In the genomic region with DNA sequence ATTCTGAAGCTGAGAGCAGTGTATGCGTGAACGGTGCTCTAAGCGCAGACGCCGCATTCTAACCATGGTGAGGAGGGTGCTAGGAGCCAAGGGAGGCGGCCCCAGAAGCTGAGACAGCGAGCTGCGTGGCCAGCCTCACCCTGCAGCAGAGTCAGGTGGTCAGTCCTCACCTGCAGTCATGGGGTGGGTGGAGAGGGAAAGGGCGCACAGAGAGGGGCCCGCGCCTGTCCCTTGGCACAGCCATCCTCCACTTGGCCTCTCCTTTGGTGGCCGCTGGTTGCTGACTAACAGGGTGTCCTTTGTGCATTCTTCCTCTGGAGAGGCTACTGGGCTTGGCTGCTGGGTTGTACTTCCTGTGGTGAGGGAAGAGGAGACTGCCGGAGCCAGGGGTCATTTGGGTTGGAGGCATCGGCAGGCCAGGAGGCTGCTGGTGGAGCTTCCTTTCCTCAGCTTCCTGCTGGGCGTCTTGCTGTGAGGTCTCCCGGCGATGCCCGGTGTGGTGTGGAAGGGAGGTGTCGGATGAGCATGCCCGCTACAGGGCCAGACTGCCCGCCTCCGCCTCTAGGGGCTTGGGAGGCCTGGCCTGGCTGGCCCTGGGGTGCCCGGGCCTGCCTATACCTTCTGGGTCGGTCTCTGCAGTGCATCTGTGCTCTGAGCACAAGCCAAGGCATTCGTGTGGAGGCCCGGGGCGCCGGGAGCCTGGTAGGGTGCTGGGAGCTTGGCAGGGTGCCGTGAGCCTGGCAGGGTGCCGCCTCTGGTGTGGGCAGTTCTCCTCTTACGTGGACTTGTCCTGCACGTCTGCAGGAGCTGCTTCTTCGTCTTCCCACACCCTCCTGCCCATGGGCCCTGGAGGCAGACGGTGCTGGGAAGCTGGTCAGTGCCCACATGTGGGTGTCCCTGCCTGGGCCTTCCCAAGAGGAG, we compare ENCODE assay signal across 13 cellular contexts. TPM values are rescaled to one million over a fixed set of nuclear protein-coding genes. Genes with fewer than 3 reads are reported as not detected.
DNase-seq lines count a peak whose midpoint lies in the region; ATAC-seq and TF ChIP-seq lines count a peak whose summit lies in the region.
"Had no signal": no experiment of that assay in that cellular context is flagged by ENCODE, and none has a peak within 500 bp of the region (broad histone marks: within the 10 kb centered on the region; RNA-seq: fewer than 3 reads in every experiment).

No MANE protein-coding gene starts in this region.

- H3K27me3 Mint-ChIP-seq in GM23338 (ENCODE audit: insufficient read depth, low read depth, poor library complexity): peaks cover 17% of the 10 kb centered on the region
- no peaks in the 10 kb centered on the region for H3K27me3 Mint-ChIP-seq in activated CD8-positive, alpha-beta T cell treated with anti-CD3 and anti-CD28 coated beads, Interleukin-2, amount 10 ng/mL, durations not matched to agents 7 days and 5 days (ENCODE audit: low read depth)
- H3K27me3 Mint-ChIP-seq: memory B cell had no signal

- H3K4me1 Mint-ChIP-seq in GM23338: peaks cover 10% of the 10 kb centered on the region
- H3K4me1 Mint-ChIP-seq in activated CD8-positive, alpha-beta T cell treated with anti-CD3 and anti-CD28 coated beads, Interleukin-2, amount 10 ng/mL, durations not matched to agents 7 days and 5 days (ENCODE audit: low read depth): peaks cover 30% of the 10 kb centered on the region

- H4K20me1 ChIP-seq in GM23338 (replicated peaks; ENCODE audit: insufficient read depth): peaks cover 14% of the 10 kb centered on the region; the same call in 1 of the 2 replicates

- no peaks in the 10 kb centered on the region for H3K36me3 ChIP-seq in GM23338 (ENCODE audit: insufficient read depth)
- H3K36me3 ChIP-seq in psoas muscle (ENCODE audit: insufficient read depth in 1 of 2, low read depth in 1 of 2): peaks cover 0 to 27% of the 10 kb centered on the region in 2 donors
- H3K36me3 ChIP-seq: uterus had no signal

- 44 to 67% (median 46%) methylated on average over 30 to 34 of the region's 34 CpGs for whole genome bisulfite sequencing in psoas muscle, 3 donors

- no peak overlapping the region for H3K4me3 Mint-ChIP-seq in GM23338
- no peak overlapping the region for H3K4me3 Mint-ChIP-seq in activated CD8-positive, alpha-beta T cell treated with anti-CD3 and anti-CD28 coated beads, Interleukin-2, amount 10 ng/mL, durations not matched to agents 7 days and 5 days
- H3K4me3 Mint-ChIP-seq: memory B cell had no signal

- H3K36me3 Mint-ChIP-seq in GM23338 (ENCODE audit: low read depth): peaks cover 27% of the 10 kb centered on the region
- peaks cover 64% of the 10 kb centered on the region for H3K36me3 Mint-ChIP-seq in activated CD8-positive, alpha-beta T cell treated with anti-CD3 and anti-CD28 coated beads, Interleukin-2, amount 10 ng/mL, durations not matched to agents 7 days and 5 days (ENCODE audit: low read depth)

- no peak overlapping the region for H3K27ac Mint-ChIP-seq in GM23338
- no peak overlapping the region for H3K27ac Mint-ChIP-seq in activated CD8-positive, alpha-beta T cell treated with anti-CD3 and anti-CD28 coated beads, Interleukin-2, amount 10 ng/mL, durations not matched to agents 7 days and 5 days
- H3K27ac Mint-ChIP-seq: memory B cell had no signal

- H3F3A ChIP-seq in GM23338 (replicated peaks; ENCODE audit: low read depth): peaks cover 3% of the 10 kb centered on the region; the same call in 1 of the 2 replicates

- H3K9me3 ChIP-seq in psoas muscle: no peaks in the 10 kb centered on the region
- H3K9me3 ChIP-seq: esophagus muscularis mucosa, uterus had no signal

- ATAC-seq in GM23338: peak; percentile 51
- ATAC-seq in activated CD8-positive, alpha-beta T cell treated with anti-CD3 and anti-CD28 coated beads, Interleukin-2, amount 10 ng/mL, durations not matched to agents 7 days and 5 days: peak; percentile 23
- ATAC-seq in psoas muscle: peak; percentile 51 to 77 (median 66)

- no peak for DNase-seq in GM23338 (ENCODE audit: low spot score)
- no peak for DNase-seq in activated CD8-positive, alpha-beta T cell treated with anti-CD3 and anti-CD28 coated beads, Interleukin-2, amount 10 ng/mL, durations not matched to agents 7 days and 5 days
- peak in 30 of 42 donors; percentile 22 to 82 (median 60) for DNase-seq in head of caudate nucleus
- peak in 1 of 2 donors; percentile 72 for DNase-seq in psoas muscle
- no peak for DNase-seq in glomerular visceral epithelial cell (ENCODE audit: extremely low spot score)
- no peak for DNase-seq in SIG-M5 (lab: John Stamatoyannopoulos, UW)
- DNase-seq in stimulated activated CD4-positive, alpha-beta T cell treated with anti-CD3 and anti-CD28 coated beads, Interleukin-1b, Interleukin-23, amount 100 ng/mL, for 48 hours: no peak
- no peak for DNase-seq in globus pallidus (ENCODE audit: low spot score)
- DNase-seq: activated gamma-delta T cell, NCI-H510A had no signal

- H3K4me2 ChIP-seq in GM23338: no peak overlapping the region

- H3K79me2 ChIP-seq in GM23338 (replicated peaks; ENCODE audit: insufficient read depth): no peaks in the 10 kb centered on the region

- H3K9me2 ChIP-seq in GM23338 (ENCODE audit: insufficient read depth): no peaks in the 10 kb centered on the region

- POLR2A ChIA-PET in activated CD8-positive, alpha-beta T cell treated with anti-CD3 and anti-CD28 coated beads, Interleukin-2, amount 10 ng/mL, durations not matched to agents 7 days and 5 days (lab: Charles Lee): interaction anchor here (0.6 to 0.7 kb wide), 2 partner anchors 127 to 133 kb away, joined by 3 read pairs; no protein-coding TSS in a partner anchor

- intact Hi-C loops in head of caudate nucleus (cut with DNase I) (no loop called here), psoas muscle (cut with DNase I) (no loop called here)

- no peak overlapping the region for H3K4me3 ChIP-seq in GM23338
- H3K4me3 ChIP-seq in psoas muscle: no peak overlapping the region
- H3K4me3 ChIP-seq: uterus had no signal

- no peak overlapping the region for H2AFZ ChIP-seq in GM23338

- H3K9me3 Mint-ChIP-seq in GM23338: no peaks in the 10 kb centered on the region; the same call in 2 of the 3 replicates
- H3K9me3 Mint-ChIP-seq in activated CD8-positive, alpha-beta T cell treated with anti-CD3 and anti-CD28 coated beads, Interleukin-2, amount 10 ng/mL, durations not matched to agents 7 days and 5 days (ENCODE audit: insufficient read depth): no peaks in the 10 kb centered on the region
- H3K9me3 Mint-ChIP-seq: memory B cell had no signal

- H3K4me1 ChIP-seq in GM23338 (ENCODE audit: insufficient read depth): no peaks in the 10 kb centered on the region
- peaks cover 23% of the 10 kb centered on the region for H3K4me1 ChIP-seq in psoas muscle
- H3K4me1 ChIP-seq: uterus had no signal

- H3K27ac ChIP-seq in GM23338 (ENCODE audit: low read depth) (no peak overlapping the region), psoas muscle (peak overlapping the region; percentile 54)
- H3K27ac ChIP-seq: uterus had no signal

- no peak for TF ChIP-seq CTCF in GM23338 (conservative IDR thresholded peaks at IDR 0.05; ENCODE audit: low read depth in 2 of 2)
- TF ChIP-seq CTCF in psoas muscle (IDR thresholded peaks at IDR 0.05): no peak

- CTCF ChIA-PET in activated CD8-positive, alpha-beta T cell treated with anti-CD3 and anti-CD28 coated beads, Interleukin-2, amount 10 ng/mL, durations not matched to agents 7 days and 5 days (lab: Charles Lee): no interaction called here

- H3K27me3 ChIP-seq in GM23338 (ENCODE audit: insufficient read depth) (no peaks in the 10 kb centered on the region), psoas muscle (ENCODE audit: insufficient read depth in 3 of 3, low read length in 2 of 3) (no peaks in the 10 kb centered on the region)
- H3K27me3 ChIP-seq: esophagus muscularis mucosa, uterus had no signal

TF ChIP-seq in GM23338, 12 proteins besides CTCF, POLR2A, EP300 and RAD21 (continues in another document):
- no peak for TF ChIP-seq EZH2 (IDR thresholded peaks at IDR 0.05; ENCODE audit: low read depth, unreplicated experiment)
- no peak for TF ChIP-seq ZNF331 (CRISPR knock-in tag; IDR thresholded peaks at IDR 0.05; ENCODE audit: low read depth)
- TF ChIP-seq NANOG (IDR thresholded peaks at IDR 0.05; ENCODE audit: borderline replicate concordance): no peak
- no peak for TF ChIP-seq ZNF114 (CRISPR knock-in tag; IDR thresholded peaks at IDR 0.05)
- no peak for TF ChIP-seq CREB1 (CRISPR knock-in tag; IDR thresholded peaks at IDR 0.05; ENCODE audit: low read depth)
- no peak for TF ChIP-seq STAT1 (IDR thresholded peaks at IDR 0.05; ENCODE audit: unreplicated experiment)
- TF ChIP-seq POLR2AphosphoS5 (IDR thresholded peaks at IDR 0.05; ENCODE audit: low read depth): no peak
- TF ChIP-seq, protein P1, sequence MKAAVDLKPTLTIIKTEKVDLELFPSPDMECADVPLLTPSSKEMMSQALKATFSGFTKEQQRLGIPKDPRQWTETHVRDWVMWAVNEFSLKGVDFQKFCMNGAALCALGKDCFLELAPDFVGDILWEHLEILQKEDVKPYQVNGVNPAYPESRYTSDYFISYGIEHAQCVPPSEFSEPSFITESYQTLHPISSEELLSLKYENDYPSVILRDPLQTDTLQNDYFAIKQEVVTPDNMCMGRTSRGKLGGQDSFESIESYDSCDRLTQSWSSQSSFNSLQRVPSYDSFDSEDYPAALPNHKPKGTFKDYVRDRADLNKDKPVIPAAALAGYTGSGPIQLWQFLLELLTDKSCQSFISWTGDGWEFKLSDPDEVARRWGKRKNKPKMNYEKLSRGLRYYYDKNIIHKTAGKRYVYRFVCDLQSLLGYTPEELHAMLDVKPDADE (IDR thresholded peaks at IDR 0.05): no peak

RNA-seq across cellular contexts. Expression of a gene that starts 17.4 kb away (rescaled TPM):
- total RNA-seq in GM23338 (2014; rRNA removed; shearing (Covaris generic)): 52.5 and 67.2 TPM in 2 replicates
- polyA plus RNA-seq in GM23338 (2016; fragmentation: Nextera tagmentation; extraction: Ambion mirVana) (21.2 and 21.9 TPM in 2 replicates), psoas muscle (10 to 100 TPM; 10.2 to 26.9 (median 15.8) TPM)
- 100 to 1,000 TPM; 438 to 455 TPM for total RNA-seq in activated CD8-positive, alpha-beta T cell treated with anti-CD3 and anti-CD28 coated beads, Interleukin-2, amount 10 ng/mL, durations not matched to agents 7 days and 5 days
- total RNA-seq in psoas muscle: 10 to 100 TPM; 33.7 to 42.0 (median 35.4) TPM

RNA-seq across cellular contexts. Expression of a gene that starts 57.8 kb away (rescaled TPM):
- 16.1 and 23.0 TPM in 2 replicates for total RNA-seq in GM23338 (2014; rRNA removed; shearing (Covaris generic))
- polyA plus RNA-seq in GM23338 (2016; fragmentation: Nextera tagmentation; extraction: Ambion mirVana): 10.8 and 10.9 TPM in 2 replicates
- total RNA-seq in activated CD8-positive, alpha-beta T cell treated with anti-CD3 and anti-CD28 coated beads, Interleukin-2, amount 10 ng/mL, durations not matched to agents 7 days and 5 days: 1 to 10 TPM; 1.4 to 1.6 TPM
- 1 to 10 TPM; 3.2 to 5.1 (median 3.8) TPM for total RNA-seq in psoas muscle
- 1 to 10 TPM; 2.2 to 3.2 (median 2.2) TPM for polyA plus RNA-seq in psoas muscle

RNA-seq across cellular contexts. Expression of a gene that starts 57.9 kb away (rescaled TPM):
- total RNA-seq in GM23338 (2014; rRNA removed; shearing (Covaris generic)): 9.6 and 26.9 TPM in 2 replicates
- polyA plus RNA-seq in GM23338 (2016; fragmentation: Nextera tagmentation; extraction: Ambion mirVana) (17.5 and 18.6 TPM in 2 replicates), psoas muscle (1 to 10 TPM; 4.7 to 5.6 (median 4.8) TPM)
- total RNA-seq in activated CD8-positive, alpha-beta T cell treated with anti-CD3 and anti-CD28 coated beads, Interleukin-2, amount 10 ng/mL, durations not matched to agents 7 days and 5 days: 1 to 10 TPM; 6.9 to 8.2 TPM
- total RNA-seq in psoas muscle: 10 to 100 TPM in 3 of 4 donors, 1 to 10 TPM in 1; 4.9 to 16.6 (median 13.0) TPM

Comparison
In these comparisons a context has a peak if more than half of its experiments do, and no peak if none do; other contexts are left out.
1. DNase-seq: peak in head of caudate nucleus (30 of 42); none in GM23338 (single experiment), activated CD8-positive, alpha-beta T cell treated with anti-CD3 and anti-CD28 coated beads, Interleukin-2, amount 10 ng/mL, durations not matched to agents 7 days and 5 days (single experiment), glomerular visceral epithelial cell (single experiment), SIG-M5 (single experiment), stimulated activated CD4-positive, alpha-beta T cell treated with anti-CD3 and anti-CD28 coated beads, Interleukin-1b, Interleukin-23, amount 100 ng/mL, for 48 hours (single experiment) and globus pallidus (single experiment).
2. Peak in every context shown above with its lines, with median percentiles within 50 percentile points of each other: ATAC-seq.